8 cellular contexts compared by ENCODE assay signal in genomic region chr4:56757270-56757746, GRCh38.
DNase-seq lines count a peak whose midpoint lies in the region; ATAC-seq, FAIRE-seq and TF ChIP-seq lines count a peak whose summit lies in the region.

No MANE protein-coding gene starts in this region.

- peak; percentile 84 for DNase-seq in NCI-H510A treated with DMSO at 0.1 percent for 48 hours (lab: John Stamatoyannopoulos, UW)
- peak; percentile 63 for DNase-seq in astrocyte (ENCODE audit: low read depth)
- DNase-seq in mucosa of descending colon, result peak; percentile 37 to 60 (median 37)
- DNase-seq in NCI-H1048 (lab: John Stamatoyannopoulos, UW), result no peak
- DNase-seq in mesenteric fat pad (ENCODE audit: low spot score), result no peak
- no peak for DNase-seq in H7

- peak overlapping the region; percentile 77 for H3K4me2 ChIP-seq in astrocyte (ENCODE audit: low read length)

- peaks cover 2% of the 10 kb centered on the region for H3K27me3 Mint-ChIP-seq in astrocyte (ENCODE audit: low read depth, unreplicated experiment)

- H3K4me1 Mint-ChIP-seq in astrocyte (ENCODE audit: low read depth, unreplicated experiment), result peaks cover 18% of the 10 kb centered on the region

- H3K4me1 ChIP-seq in astrocyte (ENCODE audit: insufficient read depth, low read length), result peaks cover 24% of the 10 kb centered on the region
- peaks cover 5% of the 10 kb centered on the region for H3K4me1 ChIP-seq in mucosa of descending colon (ENCODE audit: low read depth)

- no peak overlapping the region for H3K4me3 ChIP-seq in astrocyte (ENCODE audit: insufficient read depth, low read depth, low read length)
- no peak overlapping the region for H3K4me3 ChIP-seq in mucosa of descending colon
- no peak overlapping the region for H3K4me3 ChIP-seq in H7 (ENCODE audit: insufficient read depth, low read depth, low read length)

- ATAC-seq in GM18520 (IDR thresholded peaks at IDR 0.05; ENCODE audit: unreplicated experiment) (peak; percentile 23), HG02610 (IDR thresholded peaks at IDR 0.05; ENCODE audit: unreplicated experiment) (peak; percentile 40), mucosa of descending colon (peak; percentile 69)

- H3K27ac Mint-ChIP-seq in astrocyte (ENCODE audit: unreplicated experiment), result peak overlapping the region; percentile 100

- H3K9me3 ChIP-seq in astrocyte (ENCODE audit: insufficient read depth, low read depth, low read length) (no peaks in the 10 kb centered on the region), mucosa of descending colon (no peaks in the 10 kb centered on the region)

- TF ChIP-seq CTCF in astrocyte (IDR thresholded peaks at IDR 0.05; ENCODE audit: insufficient read depth, low read depth, low read length) (no peak), mucosa of descending colon (IDR thresholded peaks at IDR 0.05) (no peak)

- FAIRE-seq in astrocyte (lab: Jason Lieb, UNC), result peak; percentile 39

- peak overlapping the region; percentile 79 for H3K9ac ChIP-seq in astrocyte (ENCODE audit: low read length)

- H3K36me3 ChIP-seq in astrocyte (ENCODE audit: insufficient read depth, low read length) (no peaks in the 10 kb centered on the region), mucosa of descending colon (ENCODE audit: low read depth) (no peaks in the 10 kb centered on the region), H7 (replicated peaks; ENCODE audit: control insufficient read depth, insufficient read depth, low read length) (no peaks in the 10 kb centered on the region)

- H3K27me3 ChIP-seq in astrocyte (ENCODE audit: insufficient read depth, low read length), result no peaks in the 10 kb centered on the region
- H3K27me3 ChIP-seq in H7 (ENCODE audit: control insufficient read depth, insufficient read depth, low read length), result no peaks in the 10 kb centered on the region

- no peaks in the 10 kb centered on the region for H4K20me1 ChIP-seq in astrocyte (ENCODE audit: insufficient read depth, low read length)

- no peaks in the 10 kb centered on the region for H3K9me3 Mint-ChIP-seq in astrocyte (ENCODE audit: unreplicated experiment)

- intact Hi-C loops in mucosa of descending colon (cut with DNase I, micrococcal nuclease), result no loop called here

- H3K27ac ChIP-seq in astrocyte (ENCODE audit: low read depth, low read length), result peak overlapping the region; percentile 95

- H3K4me3 Mint-ChIP-seq in astrocyte (ENCODE audit: unreplicated experiment), result peak overlapping the region; percentile 60

- peak overlapping the region; percentile 49 for H2AFZ ChIP-seq in astrocyte (ENCODE audit: low read depth, low read length)

- H3K79me2 ChIP-seq in astrocyte (ENCODE audit: insufficient read depth, low read length), result no peaks in the 10 kb centered on the region

- no peaks in the 10 kb centered on the region for H3K36me3 Mint-ChIP-seq in astrocyte (ENCODE audit: low read depth, unreplicated experiment)

Comparison
In these comparisons a context has a peak if more than half of its experiments do, and no peak if none do; other contexts are left out.
1. DNase-seq: peak in NCI-H510A treated with DMSO at 0.1 percent for 48 hours (single experiment), astrocyte (single experiment) and mucosa of descending colon (3 of 3); none in NCI-H1048 (single experiment), mesenteric fat pad (single experiment) and H7 (single experiment).
2. Peak in every context shown above with its lines, with median percentiles within 50 percentile points of each other: ATAC-seq.